In the genomic region with DNA sequence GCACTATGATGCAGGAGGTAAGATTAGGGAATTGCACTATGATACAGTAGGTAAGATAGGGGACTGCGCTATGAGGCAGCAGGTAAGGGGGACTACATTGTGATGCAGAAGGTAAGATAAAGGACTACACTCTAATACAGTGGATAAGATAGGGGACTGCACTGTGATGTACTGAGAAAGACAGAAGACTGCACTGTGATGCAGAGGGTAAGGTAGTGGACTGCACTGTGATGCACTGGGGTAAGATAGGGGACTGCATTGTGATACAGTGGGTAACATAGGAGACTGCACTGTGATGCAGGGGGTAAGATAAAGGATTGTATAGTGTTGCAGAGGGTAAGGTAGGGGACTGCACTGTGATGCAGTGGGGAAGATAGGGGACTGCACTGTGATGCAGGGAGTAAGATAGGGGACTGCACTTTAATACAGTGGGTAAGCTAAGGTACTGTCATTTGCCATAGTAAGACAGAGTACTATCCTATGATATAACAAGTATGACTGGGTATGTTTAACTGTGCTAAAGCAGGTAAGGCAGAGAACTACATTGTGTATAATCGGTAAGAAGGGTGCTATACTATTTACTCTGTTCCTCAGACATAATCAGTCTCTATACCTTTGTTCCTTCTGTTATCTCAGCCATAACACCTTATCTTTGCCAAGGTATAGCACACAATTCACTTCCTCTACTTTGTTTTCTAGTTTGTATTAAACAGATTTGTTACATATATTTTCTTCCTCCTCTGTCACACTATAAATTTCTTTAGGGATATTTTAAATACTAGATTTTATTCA, we compare ENCODE assay signal across 21 cellular contexts.
"Had no signal": no experiment of that assay in that cellular context is flagged by ENCODE, and none has a peak within 500 bp of the region (broad histone marks: within the 10 kb centered on the region; RNA-seq: fewer than 3 reads in every experiment).

No MANE protein-coding gene starts in this region.

- H3K27ac ChIP-seq: left ventricle myocardium inferior, parathyroid adenoma, tibial artery had no signal

- DNase-seq: activated CD4-positive, alpha-beta memory T cell treated with anti-CD3 and anti-CD28 coated beads, Interleukin-2, amount 10 ng/mL, durations not matched to agents 7 days and 5 days; activated CD4-positive, alpha-beta T cell treated with anti-CD3 and anti-CD28 coated beads, Interleukin-2, amount 10 ng/mL, durations not matched to agents 24 days and 14 days; aorta; central memory CD4-positive, alpha-beta T cell; effector memory CD4-positive, alpha-beta T cell; foreskin melanocyte; glutamatergic neuron; hippocampal formation; kidney glomerular epithelial cell; left ventricle myocardium inferior; nucleus accumbens; right cardiac atrium; stimulated activated CD4-positive, alpha-beta T cell treated with anti-CD3 and anti-CD28 coated beads, Interleukin-15, amount 100 ng/mL, for 24 hours; stimulated activated CD4-positive, alpha-beta T cell treated with anti-CD3 and anti-CD28 coated beads, Interleukin-2, amount 100 ng/mL, for 48 hours; tibial artery had no signal

- H3K27me3 Mint-ChIP-seq: stimulated activated naive CD8-positive, alpha-beta T cell treated with anti-CD3 and anti-CD28 coated beads, Interleukin-15, Interleukin-2, amounts not matched to agents 100 ng/mL and 50 ng/mL, for 24 hours had no signal

- H3K4me1 Mint-ChIP-seq: activated CD4-positive, alpha-beta memory T cell treated with anti-CD3 and anti-CD28 coated beads, Interleukin-2, amount 10 ng/mL, durations not matched to agents 7 days and 5 days; activated CD4-positive, alpha-beta T cell treated with anti-CD3 and anti-CD28 coated beads, Interleukin-2, amount 10 ng/mL, durations not matched to agents 24 days and 14 days; brain; nephron had no signal

- H3K27ac Mint-ChIP-seq: activated CD4-positive, alpha-beta memory T cell treated with anti-CD3 and anti-CD28 coated beads, Interleukin-2, amount 10 ng/mL, durations not matched to agents 7 days and 5 days; activated CD4-positive, alpha-beta T cell treated with anti-CD3 and anti-CD28 coated beads, Interleukin-2, amount 10 ng/mL, durations not matched to agents 24 days and 14 days; activated naive CD4-positive, alpha-beta T cell treated with anti-CD3 and anti-CD28 coated beads, Interleukin-2, amount 50 U/mL, for 72 hours; activated T-helper 1 cell treated with anti-CD3 and anti-CD28 coated beads, Interleukin-12 subunit alpha, Interleukin-12 subunit beta, Interleukin-2, Interleukin-4 antibody, amounts not matched to agents 30 ng/mL and 10 ng/mL and 1 ng/mL, durations not matched to agents 14 hours and 24 hours and 36 hours; brain; nephron; stimulated activated naive CD8-positive, alpha-beta T cell treated with anti-CD3 and anti-CD28 coated beads, Interleukin-15, Interleukin-2, amounts not matched to agents 100 ng/mL and 50 ng/mL, for 24 hours had no signal

- ATAC-seq: right cardiac atrium had no signal

- H3K9me3 Mint-ChIP-seq: activated CD4-positive, alpha-beta memory T cell treated with anti-CD3 and anti-CD28 coated beads, Interleukin-2, amount 10 ng/mL, durations not matched to agents 7 days and 5 days; activated CD4-positive, alpha-beta T cell treated with anti-CD3 and anti-CD28 coated beads, Interleukin-2, amount 10 ng/mL, durations not matched to agents 24 days and 14 days; activated naive CD4-positive, alpha-beta T cell treated with anti-CD3 and anti-CD28 coated beads, Interleukin-2, amount 50 U/mL, for 72 hours; activated T-helper 1 cell treated with anti-CD3 and anti-CD28 coated beads, Interleukin-12 subunit alpha, Interleukin-12 subunit beta, Interleukin-2, Interleukin-4 antibody, amounts not matched to agents 30 ng/mL and 10 ng/mL and 1 ng/mL, durations not matched to agents 14 hours and 24 hours and 36 hours; brain; nephron; stimulated activated naive CD8-positive, alpha-beta T cell treated with anti-CD3 and anti-CD28 coated beads, Interleukin-15, Interleukin-2, amounts not matched to agents 100 ng/mL and 50 ng/mL, for 24 hours had no signal

- H3K4me3 Mint-ChIP-seq: activated CD4-positive, alpha-beta memory T cell treated with anti-CD3 and anti-CD28 coated beads, Interleukin-2, amount 10 ng/mL, durations not matched to agents 7 days and 5 days; activated CD4-positive, alpha-beta T cell treated with anti-CD3 and anti-CD28 coated beads, Interleukin-2, amount 10 ng/mL, durations not matched to agents 24 days and 14 days; activated T-helper 1 cell treated with anti-CD3 and anti-CD28 coated beads, Interleukin-12 subunit alpha, Interleukin-12 subunit beta, Interleukin-2, Interleukin-4 antibody, amounts not matched to agents 30 ng/mL and 10 ng/mL and 1 ng/mL, durations not matched to agents 14 hours and 24 hours and 36 hours; brain; nephron; stimulated activated naive CD8-positive, alpha-beta T cell treated with anti-CD3 and anti-CD28 coated beads, Interleukin-15, Interleukin-2, amounts not matched to agents 100 ng/mL and 50 ng/mL, for 24 hours had no signal
